ENCODE assay signal across 8 cellular contexts in genomic region chrX:3881259-3881889, GRCh38.
DNase-seq lines count a peak whose midpoint lies in the region; ATAC-seq, FAIRE-seq and TF ChIP-seq lines count a peak whose summit lies in the region.
"Not testable (repeated sequence)": the region's sequence is repeated elsewhere in the genome, so short reads cannot be mapped to it uniquely, and the experiment has no call there.

No MANE protein-coding gene starts in this region.

- H3K9me3 ChIP-seq in A549: not testable (repeated sequence)

- DNase-seq in A549 (ENCODE audit: low read depth in 1 of 2, low spot score in 1 of 2); activated CD8-positive, alpha-beta T cell treated with anti-CD3 and anti-CD28 coated beads, Interleukin-2, amount 10 ng/mL, durations not matched to agents 7 days and 5 days; left colon: not testable (repeated sequence)

- not testable (repeated sequence) for FAIRE-seq in A549 (lab: Jason Lieb, UNC)

- TF ChIP-seq RAD21 in A549 (conservative IDR thresholded peaks at IDR 0.05 in 1 of 2, IDR thresholded peaks at IDR 0.05 in 1 of 2): not testable (repeated sequence)

- not testable (repeated sequence) for H3K4me1 Mint-ChIP-seq in activated CD8-positive, alpha-beta T cell treated with anti-CD3 and anti-CD28 coated beads, Interleukin-2, amount 10 ng/mL, durations not matched to agents 7 days and 5 days (ENCODE audit: low read depth)

- TF ChIP-seq CTCF in A549 (IDR thresholded peaks at IDR 0.05): not testable (repeated sequence)

- not testable (repeated sequence) for H3K36me3 Mint-ChIP-seq in activated CD8-positive, alpha-beta T cell treated with anti-CD3 and anti-CD28 coated beads, Interleukin-2, amount 10 ng/mL, durations not matched to agents 7 days and 5 days (ENCODE audit: low read depth)

- POLR2A ChIA-PET in A549 (lab: Yijun Ruan, JAX); activated CD8-positive, alpha-beta T cell treated with anti-CD3 and anti-CD28 coated beads, Interleukin-2, amount 10 ng/mL, durations not matched to agents 7 days and 5 days (lab: Charles Lee): not testable (repeated sequence)

- TF ChIP-seq EP300 in A549 (IDR thresholded peaks at IDR 0.05): not testable (repeated sequence)

- H3K4me2 ChIP-seq in A549: not testable (repeated sequence)

- H3K27ac Mint-ChIP-seq in activated CD8-positive, alpha-beta T cell treated with anti-CD3 and anti-CD28 coated beads, Interleukin-2, amount 10 ng/mL, durations not matched to agents 7 days and 5 days: not testable (repeated sequence)

- not testable (repeated sequence) for H3K4me1 ChIP-seq in A549

- not testable (repeated sequence) for H3K9me3 Mint-ChIP-seq in activated CD8-positive, alpha-beta T cell treated with anti-CD3 and anti-CD28 coated beads, Interleukin-2, amount 10 ng/mL, durations not matched to agents 7 days and 5 days (ENCODE audit: insufficient read depth)

- TF ChIP-seq POLR2A in A549 (IDR thresholded peaks at IDR 0.05; ENCODE audit: low read length): not testable (repeated sequence)

- H3K27ac ChIP-seq in A549: not testable (repeated sequence)

- no CpG with 5 or more reads among the region's 61 CpGs for WGBS in A549 (ENCODE audit: missing lambda C conversion rate)

- CTCF ChIA-PET in A549 (lab: Yijun Ruan, JAX); activated CD8-positive, alpha-beta T cell treated with anti-CD3 and anti-CD28 coated beads, Interleukin-2, amount 10 ng/mL, durations not matched to agents 7 days and 5 days (lab: Charles Lee): not testable (repeated sequence)

- not testable (repeated sequence) for H3K4me3 ChIP-seq in A549

- not testable (repeated sequence) for H3K27me3 Mint-ChIP-seq in activated CD8-positive, alpha-beta T cell treated with anti-CD3 and anti-CD28 coated beads, Interleukin-2, amount 10 ng/mL, durations not matched to agents 7 days and 5 days (ENCODE audit: low read depth)

- not testable (repeated sequence) for H3K4me3 Mint-ChIP-seq in activated CD8-positive, alpha-beta T cell treated with anti-CD3 and anti-CD28 coated beads, Interleukin-2, amount 10 ng/mL, durations not matched to agents 7 days and 5 days

- intact Hi-C loops in left colon (cut with DNase I, micrococcal nuclease): not testable (repeated sequence)

- ATAC-seq in A549: peak; percentile 65 to 68
- peak; percentile 54 for ATAC-seq in GM19035 (IDR thresholded peaks at IDR 0.05; ENCODE audit: unreplicated experiment)
- ATAC-seq in GM21447 (IDR thresholded peaks at IDR 0.05; ENCODE audit: unreplicated experiment): peak; percentile 66
- peak; percentile 38 for ATAC-seq in HG02610 (IDR thresholded peaks at IDR 0.05; ENCODE audit: unreplicated experiment)
- peak; percentile 58 for ATAC-seq in HG03025 (IDR thresholded peaks at IDR 0.05; ENCODE audit: low FRiP score, unreplicated experiment)
- peak; percentile 38 for ATAC-seq in HG03378 (IDR thresholded peaks at IDR 0.05; ENCODE audit: unreplicated experiment)
- peak; percentile 41 for ATAC-seq in activated CD8-positive, alpha-beta T cell treated with anti-CD3 and anti-CD28 coated beads, Interleukin-2, amount 10 ng/mL, durations not matched to agents 7 days and 5 days
- peak; percentile 63 for ATAC-seq in left colon
